Comparison of ENCODE assay signal across 10 cellular contexts in the genomic region with DNA sequence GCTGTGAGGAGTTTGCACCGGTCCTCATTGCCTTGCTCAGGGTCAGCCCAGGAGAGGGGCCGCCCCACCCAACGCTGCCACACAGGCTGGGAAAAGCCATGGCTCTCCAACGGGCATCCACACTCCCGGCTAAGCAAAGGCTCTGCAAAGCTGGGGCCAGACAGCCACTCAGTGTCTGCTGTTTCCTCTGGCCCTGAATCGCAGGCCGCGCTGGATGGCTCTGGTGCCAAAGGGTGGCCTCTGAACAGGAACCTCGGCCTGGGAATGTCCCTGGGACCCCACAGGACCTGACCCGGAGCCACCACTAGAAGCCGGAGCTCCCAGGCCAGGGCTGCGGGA. TPM values are rescaled to one million over a fixed set of nuclear protein-coding genes. Genes with fewer than 3 reads are reported as not detected.
DNase-seq lines count a peak whose midpoint lies in the region; ATAC-seq, FAIRE-seq and TF ChIP-seq lines count a peak whose summit lies in the region.
"Had no signal": no experiment of that assay in that cellular context is flagged by ENCODE, and none has a peak within 500 bp of the region (broad histone marks: within the 10 kb centered on the region; RNA-seq: fewer than 3 reads in every experiment).

No MANE protein-coding gene starts in this region.

- H3K9me3 ChIP-seq in IMR-90 (ENCODE audit: control insufficient read depth, insufficient read depth, low read length) = no peaks in the 10 kb centered on the region
- no peaks in the 10 kb centered on the region for H3K9me3 ChIP-seq in H1 (ENCODE audit: insufficient read depth in 2 of 2, low read depth in 1 of 2, low read length in 1 of 2)
- H3K9me3 ChIP-seq in mesenchymal stem cell (ENCODE audit: control insufficient read depth, low read length) = no peaks in the 10 kb centered on the region
- H3K9me3 ChIP-seq in thymus (ENCODE audit: control insufficient read depth) = no peaks in the 10 kb centered on the region

- TF ChIP-seq EP300 in H1 (IDR thresholded peaks at IDR 0.05; ENCODE audit: borderline replicate concordance in 1 of 2, low read depth in 2 of 2, low read length in 2 of 2) = no peak

- H2BK12ac ChIP-seq in H1 (ENCODE audit: low read depth, low read length) = no peak overlapping the region
- H2BK12ac ChIP-seq in mesenchymal stem cell (ENCODE audit: low read length in 2 of 2) = no peak overlapping the region

- no peak overlapping the region for H4K5ac ChIP-seq in IMR-90 (ENCODE audit: low read depth, low read length)
- H4K5ac ChIP-seq in H1 (ENCODE audit: insufficient read length, low read depth, low read length) = no peak overlapping the region

- dilution Hi-C loops in IMR-90 (cut with HindIII; ENCODE audit: low sequenced_read_pairs, unreplicated experiment) = no loop called here

- peak overlapping the region; percentile 71 for H2AK9ac ChIP-seq in IMR-90 (replicated peaks; ENCODE audit: low read depth, low read length, poor library complexity)

- no peak for TF ChIP-seq RAD21 in IMR-90 (IDR thresholded peaks at IDR 0.05; ENCODE audit: low read length)
- TF ChIP-seq RAD21 in H1 (IDR thresholded peaks at IDR 0.05 in 1 of 2, conservative IDR thresholded peaks at IDR 0.05 in 1 of 2; ENCODE audit: low read depth in 2 of 2, low read length in 2 of 2) = no peak

- CTCF ChIA-PET in IMR-90 (lab: Yijun Ruan, JAX) = interaction anchor here (1.4 kb wide), 1 partner anchor 175 kb away, joined by 3 read pairs; no protein-coding TSS in a partner anchor
- CTCF ChIA-PET in H1 (lab: Charles Lee; ENCODE audit: partially characterized antibody) = interaction anchor here (0.8 to 11.3 kb wide), 25 partner anchors 8 to 512 kb away, joined by 3 to 182 read pairs (median 5); no protein-coding TSS in a partner anchor

- no peak overlapping the region; a peak in 1 of 4 replicates for H4K8ac ChIP-seq in IMR-90 (ENCODE audit: low read depth in 2 of 2, low read length in 2 of 2)
- H4K8ac ChIP-seq in H1 (ENCODE audit: extremely low read depth, insufficient read depth, low read length) = peak overlapping the region; percentile 30; the same call in 1 of the 2 replicates
- H4K8ac ChIP-seq in mesenchymal stem cell (ENCODE audit: low read length) = no peak overlapping the region

- H3K23me2 ChIP-seq in H1 (ENCODE audit: low read depth, low read length) = peaks cover 5% of the 10 kb centered on the region

- H4K20me1 ChIP-seq in IMR-90 (ENCODE audit: insufficient read depth, low read length) (peaks cover 5% of the 10 kb centered on the region; the same call in 1 of the 2 replicates), H1 (replicated peaks in 1 of 2; ENCODE audit: control insufficient read depth in 1 of 2, insufficient read depth in 2 of 2, low read length in 2 of 2) (peaks cover 0 to 12% of the 10 kb centered on the region in 2 experiments)

- H3K27ac ChIP-seq in IMR-90 (ENCODE audit: insufficient read depth, low read length) (no peak overlapping the region), H1 (ENCODE audit: low read depth, low read length) (no peak overlapping the region), mesenchymal stem cell (ENCODE audit: low read length, poor library complexity, severe bottlenecking) (no peak overlapping the region), thymus (ENCODE audit: low read depth) (no peak overlapping the region)
- H3K27ac ChIP-seq: cardiac muscle cell had no signal

- no peak overlapping the region for H3K14ac ChIP-seq in IMR-90 (replicated peaks; ENCODE audit: low read depth, low read length)
- no peak overlapping the region for H3K14ac ChIP-seq in H1 (ENCODE audit: insufficient read length)
- H3K14ac ChIP-seq in mesenchymal stem cell (ENCODE audit: low read length in 2 of 2) = no peak overlapping the region

- TF ChIP-seq CTCF in IMR-90 (conservative IDR thresholded peaks at IDR 0.05; ENCODE audit: low read depth, low read length) = no peak
- TF ChIP-seq CTCF in H1 (IDR thresholded peaks at IDR 0.05; ENCODE audit: control extremely low read depth in 1 of 3, insufficient read depth in 1 of 3, low read depth in 1 of 3, low read length in 3 of 3) = no peak

- peaks cover 3% of the 10 kb centered on the region; the same call in 1 of the 2 replicates for H3K9me1 ChIP-seq in IMR-90 (ENCODE audit: insufficient read depth, low read length)

- H3K36me3 ChIP-seq in IMR-90 (ENCODE audit: control insufficient read depth, insufficient read depth, low read length) (no peaks in the 10 kb centered on the region; the same call in 1 of the 2 replicates), H1 (ENCODE audit: control insufficient read depth in 2 of 4, insufficient read depth in 4 of 4, low read length in 3 of 4) (no peaks in the 10 kb centered on the region), mesenchymal stem cell (ENCODE audit: control insufficient read depth in 1 of 2, insufficient read depth in 2 of 2, low read depth in 1 of 2, low read length in 2 of 2) (peaks cover 5 to 6% of the 10 kb centered on the region in 2 experiments), thymus (ENCODE audit: control insufficient read depth, insufficient read depth) (no peaks in the 10 kb centered on the region)
- H3K36me3 ChIP-seq: cardiac muscle cell had no signal

- no peak for ATAC-seq in IMR-90 (ENCODE audit: low read depth)

- H3K23ac ChIP-seq in IMR-90 (ENCODE audit: low read depth, low read length) (no peak overlapping the region), H1 (ENCODE audit: insufficient read length) (no peak overlapping the region), mesenchymal stem cell (ENCODE audit: low read length in 2 of 2) (no peak overlapping the region)

- TF ChIP-seq POLR2A in IMR-90 (IDR thresholded peaks at IDR 0.05; ENCODE audit: low read depth, low read length) = no peak
- no peak for TF ChIP-seq POLR2A in H1 (IDR thresholded peaks at IDR 0.05; ENCODE audit: control extremely low read depth in 1 of 2, low read depth in 2 of 2, low read length in 2 of 2)

- FAIRE-seq in H1 (lab: Jason Lieb, UNC) = no peak

- in situ Hi-C loops in IMR-90 (cut with MboI; ENCODE audit: low sequenced_read_pairs) = loop anchor here (5.0 kb wide), 1 partner anchor 185 kb away; no protein-coding TSS in a partner anchor

- H3K4me3 ChIP-seq in IMR-90 (ENCODE audit: insufficient read depth, low read depth, low read length) = no peak overlapping the region
- H3K4me3 ChIP-seq in H1 (ENCODE audit: extremely low read depth in 1 of 4, insufficient read depth in 2 of 4, low read depth in 3 of 4, low read length in 4 of 4) = peak overlapping the region in 3 of 4 experiments; percentile 44 to 63 (median 55); a peak in 6 of 8 replicates
- H3K4me3 ChIP-seq in mesenchymal stem cell (ENCODE audit: insufficient read depth in 1 of 2, low read depth in 1 of 2, low read length in 2 of 2) = peak overlapping the region; percentile 35 to 80
- H3K4me3 ChIP-seq in thymus (ENCODE audit: low read length) = peak overlapping the region; percentile 47

- BruUV-seq in IMR-90 (replicated peaks; lab: Mats Ljungman, UMichigan) = no TSS peak

- 78% methylated on average over 8 of the region's 12 CpGs; no CpG with 5 or more reads in 1 of the 2 experiments for WGBS in IMR-90 (ENCODE audit: extremely low coverage in 2 of 2, insufficient read length in 1 of 2), 2 experiments
- 75% methylated on average over 12 of the region's 12 CpGs; no CpG with 5 or more reads in 1 of the 2 experiments for WGBS in H1 (ENCODE audit: extremely low coverage in 1 of 2, insufficient coverage in 1 of 2, insufficient read length in 1 of 2, insufficient replicate concordance in 2 of 2, low coverage in 1 of 2, low lambda C conversion rate in 2 of 2, missing lambda C conversion rate in 1 of 2), 2 experiments
- WGBS in mesenchymal stem cell = 80% methylated on average over 12 of the region's 12 CpGs
- WGBS in thymus = 74% methylated on average over 12 of the region's 12 CpGs

- H2BK20ac ChIP-seq in IMR-90 (ENCODE audit: low read depth, low read length) = no peak overlapping the region
- H2BK20ac ChIP-seq in H1 (ENCODE audit: low read length) = no peak overlapping the region

- no peaks in the 10 kb centered on the region for H3K79me2 ChIP-seq in H1 (ENCODE audit: control insufficient read depth in 1 of 2, insufficient read depth in 2 of 2, low read length in 2 of 2)

- 0 out of 2 replicates have a peak overlapping the region, but pooled peaks have one; percentile 10 for H2AK5ac ChIP-seq in IMR-90 (ENCODE audit: low read depth, low read length)
- no peak overlapping the region for H2AK5ac ChIP-seq in H1 (ENCODE audit: low read depth, low read length)
- no peak overlapping the region for H2AK5ac ChIP-seq in mesenchymal stem cell (ENCODE audit: low read length, severe bottlenecking)

- no peak for DNase-seq in IMR-90
- peak in 1 of 2 experiments; percentile 54 for DNase-seq in H1 (ENCODE audit: low read depth in 1 of 2, low spot score in 2 of 2)
- DNase-seq in mesenchymal stem cell = no peak
- no peak for DNase-seq in NCI-H226
- DNase-seq in HuH-7 (ENCODE audit: low spot score) = no peak
- DNase-seq in NCI-H187 (lab: John Stamatoyannopoulos, UW) = no peak
- DNase-seq in NCI-H2171 treated with DMSO at 0.1 percent for 48 hours (lab: John Stamatoyannopoulos, UW) = no peak
- DNase-seq: NK-92 treated with Interleukin-12 subunit alpha and Interleukin-12 subunit beta, amount 100 ng/mL, for 24 hours had no signal

- no peak overlapping the region for H2BK5ac ChIP-seq in IMR-90 (ENCODE audit: low read depth, low read length, poor library complexity, severe bottlenecking)
- H2BK5ac ChIP-seq in H1 (ENCODE audit: low read depth, low read length) = no peak overlapping the region
- H2BK5ac ChIP-seq in mesenchymal stem cell (ENCODE audit: low read depth, low read length, poor library complexity, severe bottlenecking) = no peak overlapping the region

- H2BK15ac ChIP-seq in IMR-90 (ENCODE audit: low read depth, low read length) = no peak overlapping the region
- H2BK15ac ChIP-seq in H1 (ENCODE audit: low read length) = no peak overlapping the region
- H2BK15ac ChIP-seq in mesenchymal stem cell (ENCODE audit: low read depth, poor library complexity, severe bottlenecking) = peak overlapping the region; percentile 6

- H3K4me2 ChIP-seq in IMR-90 (ENCODE audit: low read depth, low read length) = no peak overlapping the region
- peak overlapping the region; percentile 43 to 97 for H3K4me2 ChIP-seq in H1 (ENCODE audit: insufficient read depth in 1 of 2, low read depth in 2 of 2, low read length in 2 of 2)
- peak overlapping the region; percentile 25 for H3K4me2 ChIP-seq in mesenchymal stem cell (ENCODE audit: low read length, poor library complexity, severe bottlenecking)

- H2BK120ac ChIP-seq in IMR-90 (ENCODE audit: low read depth, low read length) = no peak overlapping the region
- H2BK120ac ChIP-seq in H1 (replicated peaks; ENCODE audit: low read depth, low read length) = no peak overlapping the region
- no peak overlapping the region for H2BK120ac ChIP-seq in mesenchymal stem cell (ENCODE audit: low read depth, low read length)

- H3K18ac ChIP-seq in IMR-90 (ENCODE audit: low read depth, low read length) = no peak overlapping the region
- no peak overlapping the region; the same call in 1 of the 2 replicates for H3K18ac ChIP-seq in H1 (ENCODE audit: extremely low read depth, low read length)
- H3K18ac ChIP-seq in mesenchymal stem cell (ENCODE audit: low read depth in 1 of 2, low read length in 2 of 2) = no peak overlapping the region

- no peaks in the 10 kb centered on the region for H3K4me1 ChIP-seq in IMR-90 (ENCODE audit: control insufficient read depth, insufficient read depth, low read length)
- H3K4me1 ChIP-seq in H1 (replicated peaks in 1 of 4; ENCODE audit: control insufficient read depth in 3 of 4, insufficient read depth in 4 of 4, low read length in 3 of 4) = peaks cover 0 to 2% (median 0%) of the 10 kb centered on the region in 4 experiments; a peak in 1 of 7 replicates
- H3K4me1 ChIP-seq in mesenchymal stem cell (ENCODE audit: control insufficient read depth, insufficient read depth, low read depth, low read length) = peaks cover 15% of the 10 kb centered on the region
- H3K4me1 ChIP-seq in thymus (ENCODE audit: control insufficient read depth, insufficient read depth, low read length) = no peaks in the 10 kb centered on the region

- H3K9ac ChIP-seq in IMR-90 (ENCODE audit: low read depth, low read length) (no peak overlapping the region), H1 (replicated peaks in 1 of 4; ENCODE audit: extremely low read depth in 1 of 4, low read depth in 3 of 4, low read length in 3 of 4) (no peak overlapping the region), mesenchymal stem cell (ENCODE audit: low read length) (peak overlapping the region; percentile 78)

- H3K4ac ChIP-seq in IMR-90 (ENCODE audit: low read depth, low read length) (no peak overlapping the region), H1 (replicated peaks; ENCODE audit: insufficient read length, low read depth, low read length) (no peak overlapping the region), mesenchymal stem cell (ENCODE audit: low read depth in 1 of 2, low read length in 2 of 2) (no peak overlapping the region)

- POLR2A ChIA-PET in IMR-90 (lab: Charles Lee; ENCODE audit: unreplicated experiment) (no interaction called here), H1 (lab: Charles Lee; ENCODE audit: partially characterized antibody) (interaction anchor here (0.5 to 2.3 kb wide), 6 partner anchors 10 to 651 kb away, joined by 3 to 4 read pairs (median 3); no protein-coding TSS in a partner anchor)

- H3K56ac ChIP-seq in IMR-90 (ENCODE audit: extremely low read depth, insufficient read depth, low read length) (no peak overlapping the region), H1 (replicated peaks; ENCODE audit: insufficient read length, low read depth, low read length) (no peak overlapping the region)

- no peaks in the 10 kb centered on the region; a peak in 1 of 4 replicates for H3K79me1 ChIP-seq in IMR-90 (ENCODE audit: low read depth in 1 of 2, low read length in 2 of 2)
- 0 out of 2 replicates have a peak, but pooled peaks cover 3% of the 10 kb centered on the region for H3K79me1 ChIP-seq in H1 (ENCODE audit: low read depth, low read length)
- H3K79me1 ChIP-seq in mesenchymal stem cell (replicated peaks; ENCODE audit: low read length, poor library complexity, severe bottlenecking) = peaks cover 4% of the 10 kb centered on the region

- intact Hi-C loops in IMR-90 (cut with micrococcal nuclease) = loop anchor here (1.0 to 5.0 kb wide), 4 partner anchors 110 to 512 kb away; no protein-coding TSS in a partner anchor

- H4K91ac ChIP-seq in IMR-90 (ENCODE audit: insufficient read depth, low read depth, low read length) = no peak overlapping the region
- no peak overlapping the region for H4K91ac ChIP-seq in H1 (replicated peaks; ENCODE audit: insufficient read length, low read length)
- no peak overlapping the region for H4K91ac ChIP-seq in mesenchymal stem cell (ENCODE audit: low read length)

- H2AFZ ChIP-seq in IMR-90 (replicated peaks; ENCODE audit: low read length, poor library complexity) (peak overlapping the region; percentile 94), H1 (ENCODE audit: low read length) (no peak overlapping the region), mesenchymal stem cell (ENCODE audit: low read depth, low read length) (no peak overlapping the region)

- H3K27me3 ChIP-seq in IMR-90 (ENCODE audit: control insufficient read depth, insufficient read depth, low read length) (no peaks in the 10 kb centered on the region), H1 (replicated peaks in 1 of 4; ENCODE audit: control insufficient read depth in 3 of 4, extremely low read depth in 1 of 4, insufficient read depth in 3 of 4, low read length in 3 of 4) (peaks cover 0 to 8% (median 4%) of the 10 kb centered on the region in 4 experiments; a peak in 4 of 7 replicates), mesenchymal stem cell (ENCODE audit: control insufficient read depth in 1 of 2, insufficient read depth in 1 of 2, low read length in 2 of 2) (peaks cover 0 to 10% of the 10 kb centered on the region in 2 experiments), thymus (ENCODE audit: control insufficient read depth, insufficient read depth) (no peaks in the 10 kb centered on the region)

RNA-seq across cellular contexts. Expression of a gene that starts 42.9 kb away (rescaled TPM):
- 592 and 736 TPM in 2 replicates for total RNA-seq in IMR-90 (2012; rRNA removed)
- polyA plus RNA-seq in IMR-90 (2012; rRNA removed) = 246 and 252 TPM in 2 replicates
- polyA plus RNA-seq in IMR-90 (2012; cell fraction: cytosol; rRNA removed) = 162 and 186 TPM in 2 replicates
- polyA plus RNA-seq in IMR-90 (2012; cell fraction: nucleus; rRNA removed; ENCODE audit: low replicate concordance) = 66.2 and 125 TPM in 2 replicates
- total RNA-seq in H1 (2021; fragmentation: NEBNext Ultra II Directional; extraction: Animal tissue kit (Norgen Biotek cat#: 25700)) = 204 and 211 TPM in 2 replicates
- 130 and 165 TPM in 2 replicates for polyA plus RNA-seq in H1 (2011; rRNA removed)
- 191 TPM for polyA plus RNA-seq in H1 (2011; cell fraction: cytosol; rRNA removed)
- polyA plus RNA-seq in H1 (2011; cell fraction: nucleus; rRNA removed) = 198 TPM
- 165 to 184 TPM (median 180 TPM) in 4 replicates for polyA plus RNA-seq in H1 (2012, experiment 1 of 2)
- polyA plus RNA-seq in H1 (2012, experiment 2 of 2) = 210 TPM
- 334 TPM for polyA plus RNA-seq in H1 (2013, experiment 1 of 2)
- 339 TPM for polyA plus RNA-seq in H1 (2013, experiment 2 of 2)
- 400 and 441 TPM in 2 replicates for polyA minus RNA-seq in H1 (2011; rRNA and poly(A)+ RNA removed)
- polyA minus RNA-seq in H1 (2011; cell fraction: cytosol; rRNA and poly(A)+ RNA removed) = 180 TPM
- 128 TPM for polyA minus RNA-seq in H1 (2011; cell fraction: nucleus; rRNA and poly(A)+ RNA removed)
- polyA plus RNA-seq in mesenchymal stem cell (2013, experiment 1 of 2) = 352 TPM
- 354 TPM for polyA plus RNA-seq in mesenchymal stem cell (2013, experiment 2 of 2)
- polyA plus RNA-seq in thymus = 103 TPM
